ENCODE assay signal across 22 cellular contexts in the genomic region with DNA sequence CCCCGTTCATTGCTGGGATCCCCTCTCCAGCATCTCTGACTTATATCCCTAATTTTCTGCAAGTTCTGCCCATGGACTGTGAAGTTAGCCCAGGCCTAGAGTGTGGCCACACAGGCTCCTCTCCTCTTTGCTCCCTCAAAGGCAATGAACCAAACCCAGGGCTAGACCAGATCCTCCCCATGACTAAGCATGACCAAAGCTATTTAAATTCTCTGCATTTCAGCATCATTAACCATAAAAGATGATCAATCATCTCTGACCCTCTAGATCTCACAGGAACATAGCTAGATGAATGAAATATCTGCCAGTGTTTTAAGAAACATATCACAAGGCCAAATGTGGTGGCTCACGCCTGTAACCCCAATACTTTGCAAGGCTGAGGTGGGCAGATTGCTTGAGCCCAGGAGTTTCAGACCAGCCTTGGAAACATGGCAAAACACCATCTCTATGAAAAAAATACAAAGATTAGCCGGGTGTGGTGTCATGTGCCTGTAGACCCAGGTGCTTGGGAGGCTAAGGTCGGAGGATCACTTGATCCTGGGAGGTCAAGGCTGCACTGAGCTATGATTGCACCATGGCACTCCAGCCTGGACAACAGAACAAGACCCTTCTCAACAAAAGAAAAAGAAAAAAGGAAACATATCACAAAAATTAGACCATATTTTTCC. TPM values are rescaled to one million over a fixed set of nuclear protein-coding genes. Genes with fewer than 3 reads are reported as not detected.
DNase-seq lines count a peak whose midpoint lies in the region; ATAC-seq and TF ChIP-seq lines count a peak whose summit lies in the region.
"Had no signal": no experiment of that assay in that cellular context is flagged by ENCODE, and none has a peak within 500 bp of the region (broad histone marks: within the 10 kb centered on the region; RNA-seq: fewer than 3 reads in every experiment).

No MANE protein-coding gene starts in this region.

- no peaks in the 10 kb centered on the region for H3K79me2 ChIP-seq in GM23248 (ENCODE audit: insufficient read depth)
- no peaks in the 10 kb centered on the region for H3K79me2 ChIP-seq in PC-9 (ENCODE audit: low read depth)
- H3K79me2 ChIP-seq in OCI-LY7 (ENCODE audit: insufficient read depth, low read depth, low read length), result no peaks in the 10 kb centered on the region

- H3K9me3 ChIP-seq in GM23248 (ENCODE audit: low read depth) (no peaks in the 10 kb centered on the region), PC-9 (ENCODE audit: insufficient read depth, low read depth) (no peaks in the 10 kb centered on the region), spleen (no peaks in the 10 kb centered on the region), OCI-LY7 (ENCODE audit: low read length) (no peaks in the 10 kb centered on the region)
- H3K9me3 ChIP-seq: pancreas, transverse colon had no signal

- DNase-seq in GM23248 (peak; percentile 89), PC-9 (no peak), erythroblast (lab: John Stamatoyannopoulos, UW) (peak; percentile 80 to 85), spleen (peak; percentile 10), OCI-LY7 (ENCODE audit: low spot score) (no peak)
- DNase-seq in stimulated activated CD4-positive, alpha-beta T cell treated with anti-CD3 and anti-CD28 coated beads, Interleukin-4, amount 100 ng/mL, for 24 hours, result no peak
- DNase-seq: activated T-cell treated with anti-CD3 and anti-CD28 coated beads, Interleukin-2, amount 50 U/mL, for 1 hour; DMS53; foreskin melanocyte; NCI-H2107; NCI-H526 treated with DMSO at 0.1 percent for 48 hours; pancreas; transverse colon had no signal

- H4K20me1 ChIP-seq in GM23248 (ENCODE audit: insufficient read depth) (no peaks in the 10 kb centered on the region), PC-9 (ENCODE audit: insufficient read depth) (no peaks in the 10 kb centered on the region), OCI-LY7 (ENCODE audit: insufficient read depth, low read length) (no peaks in the 10 kb centered on the region)

- H3K9ac ChIP-seq in GM23248, result no peak overlapping the region

- ATAC-seq in HG03521 (IDR thresholded peaks at IDR 0.05; ENCODE audit: unreplicated experiment), result no peak
- ATAC-seq: activated naive CD4-positive, alpha-beta T cell treated with anti-CD3 and anti-CD28 coated beads, Interleukin-2, amount 50 U/mL, for 72 hours; pancreas; SK-N-SH treated with all-trans-retinoic acid at 6 μM for 48 hours; stimulated activated memory B cell treated with anti-CD40 and anti-IgM and Interleukin-4, amounts not matched to agents 10 μg/mL and 1 μg/mL and 100 μg/mL, for 72 hours had no signal

- POLR2A ChIA-PET in PC-9 (lab: Charles Lee; ENCODE audit: unreplicated experiment), result interaction anchor here (0.6 kb wide), 1 partner anchor 84 kb away, joined by 4 read pairs; no protein-coding TSS in a partner anchor
- POLR2A ChIA-PET in OCI-LY7 (lab: Charles Lee), result interaction anchor here (1.0 kb wide), 1 partner anchor 13 kb away, joined by 3 read pairs; no protein-coding TSS in a partner anchor

- TF ChIP-seq POLR2A in erythroblast (IDR thresholded peaks at IDR 0.05; ENCODE audit: low read length) (peak; percentile 11), spleen (IDR thresholded peaks at IDR 0.05) (no peak)

- H3K27me3 ChIP-seq in GM23248 (replicated peaks; ENCODE audit: insufficient read depth) (0 out of 2 replicates have a peak, but pooled peaks cover under 1% of the 10 kb centered on the region), PC-9 (ENCODE audit: insufficient read depth, low read depth) (no peaks in the 10 kb centered on the region), spleen (replicated peaks in 1 of 7) (peaks cover 0 to 6% (median 0%) of the 10 kb centered on the region in 7 donors)
- H3K27me3 ChIP-seq: pancreas, transverse colon had no signal

- H3K4me3 ChIP-seq in GM23248 (no peak overlapping the region), PC-9 (no peak overlapping the region), spleen (no peak overlapping the region), OCI-LY7 (ENCODE audit: low read depth, low read length, poor library complexity, severe bottlenecking) (no peak overlapping the region)
- H3K4me3 ChIP-seq: cardiac muscle cell, pancreas, transverse colon had no signal

- H3K4me2 ChIP-seq in GM23248 (ENCODE audit: unreplicated experiment), result peak overlapping the region; percentile 33
- H3K4me2 ChIP-seq in PC-9, result peak overlapping the region; percentile 47
- no peak overlapping the region for H3K4me2 ChIP-seq in OCI-LY7 (ENCODE audit: low read length)

- intact Hi-C loops in PC-9 (cut with micrococcal nuclease; ENCODE audit: unreplicated experiment) (no loop called here), spleen (cut with DNase I; ENCODE audit: low total_unique reads) (no loop called here), OCI-LY7 (cut with micrococcal nuclease; ENCODE audit: unreplicated experiment) (no loop called here)

- H3K27ac ChIP-seq in GM23248 (peak overlapping the region; percentile 58), PC-9 (peak overlapping the region; percentile 88), spleen (no peak overlapping the region), OCI-LY7 (ENCODE audit: low read depth, low read length, poor library complexity, severe bottlenecking) (no peak overlapping the region)
- H3K27ac ChIP-seq: C4-2B, cardiac muscle cell, pancreas, transverse colon had no signal

- H2AFZ ChIP-seq in GM23248 (no peak overlapping the region), PC-9 (no peak overlapping the region), OCI-LY7 (ENCODE audit: low read length) (no peak overlapping the region)

- H3K36me3 ChIP-seq in GM23248 (ENCODE audit: low read depth) (no peaks in the 10 kb centered on the region), PC-9 (ENCODE audit: low read depth) (no peaks in the 10 kb centered on the region), spleen (no peaks in the 10 kb centered on the region), OCI-LY7 (ENCODE audit: insufficient read depth, low read length) (no peaks in the 10 kb centered on the region)
- H3K36me3 ChIP-seq: cardiac muscle cell, pancreas, transverse colon had no signal

- BruUV-seq in PC-9 (replicated peaks; lab: Mats Ljungman, UMichigan) (no TSS peak), OCI-LY7 (replicated peaks; lab: Mats Ljungman, UMichigan) (no TSS peak)

- CTCF ChIA-PET in PC-9 (lab: Charles Lee), result no interaction called here
- CTCF ChIA-PET in OCI-LY7 (lab: Charles Lee; ENCODE audit: unreplicated experiment), result no interaction called here

- WGBS in GM23248 (ENCODE audit: low coverage in 1 of 2, low lambda C conversion rate in 2 of 2, missing lambda C conversion rate in 2 of 2), 2 experiments, result 51 to 60% methylated on average over 4 of the region's 4 CpGs
- WGBS in spleen, 5 donors, result 82 to 88% (median 84%) methylated on average over 4 of the region's 4 CpGs

- H3F3A ChIP-seq in GM23248 (ENCODE audit: insufficient read depth) (peaks cover 15% of the 10 kb centered on the region; the same call in 1 of the 2 replicates), PC-9 (ENCODE audit: insufficient read depth, low read depth) (peaks cover 47% of the 10 kb centered on the region)

- H3K9me2 ChIP-seq in GM23248 (ENCODE audit: insufficient read depth) (no peaks in the 10 kb centered on the region), PC-9 (ENCODE audit: insufficient read depth) (no peaks in the 10 kb centered on the region), OCI-LY7 (ENCODE audit: insufficient read depth, low read length) (no peaks in the 10 kb centered on the region)

- in situ Hi-C loops in GM23248 (cut with MboI), result no loop called here

- TF ChIP-seq CTCF in PC-9 (conservative IDR thresholded peaks at IDR 0.05) (no peak), spleen (IDR thresholded peaks at IDR 0.05 in 8 of 11, conservative IDR thresholded peaks at IDR 0.05 in 3 of 11) (no peak), OCI-LY7 (conservative IDR thresholded peaks at IDR 0.05; ENCODE audit: low read length) (no peak)

- H3K4me1 ChIP-seq in GM23248 (ENCODE audit: insufficient read depth), result peaks cover 38% of the 10 kb centered on the region
- H3K4me1 ChIP-seq in PC-9 (replicated peaks; ENCODE audit: insufficient read depth), result peaks cover 72% of the 10 kb centered on the region
- H3K4me1 ChIP-seq in spleen, result no peaks in the 10 kb centered on the region
- H3K4me1 ChIP-seq in OCI-LY7 (ENCODE audit: insufficient read depth, low read length, poor library complexity, severe bottlenecking), result no peaks in the 10 kb centered on the region

RNA-seq across cellular contexts. Expression of a gene that starts 2.2 kb away (rescaled TPM):
- not detected in 2 replicates for total RNA-seq in GM23248 (2014; rRNA removed; shearing (Covaris generic))
- not detected in 2 replicates for polyA plus RNA-seq in GM23248 (2016; fragmentation: Nextera tagmentation; extraction: Ambion mirVana)
- total RNA-seq in PC-9 (2021), result 0.24 and 0.73 TPM in 2 replicates
- not detected for total RNA-seq in spleen
- polyA plus RNA-seq in spleen, result not detected
- not detected in 2 replicates for total RNA-seq in OCI-LY7 (2014; rRNA removed; shearing (Covaris generic))
- total RNA-seq in OCI-LY7 (2022), result not detected in 2 replicates
- total RNA-seq: cardiac muscle cell, lower leg skin, myocyte, pancreas, transverse colon had no signal
- polyA plus RNA-seq: cardiac muscle cell, pancreas, small intestine had no signal

RNA-seq across cellular contexts. Expression of a gene that starts 15.8 kb away (rescaled TPM):
- total RNA-seq in GM23248 (2014; rRNA removed; shearing (Covaris generic)), result 0.22 TPM in 1 of 2 replicates, not detected in the other
- polyA plus RNA-seq in GM23248 (2016; fragmentation: Nextera tagmentation; extraction: Ambion mirVana) (0.13 TPM in 1 of 2 replicates, not detected in the other), spleen (1 to 10 TPM in 2 of 3 donors, under 1 TPM in 1; 0.55 to 3.4 (median 1.4) TPM)
- total RNA-seq in PC-9 (2021) (3.0 and 5.3 TPM in 2 replicates), spleen (under 1 TPM in 1 of 7 donors, not detected in 6; 0.37 TPM), OCI-LY7 (2022) (not detected in 2 replicates)
- not detected in 2 replicates for total RNA-seq in OCI-LY7 (2014; rRNA removed; shearing (Covaris generic))
- total RNA-seq: activated naive CD4-positive, alpha-beta T cell treated with anti-CD3 and anti-CD28 coated beads, Interleukin-2, amount 50 U/mL, for 72 hours; cardiac muscle cell; myocyte; transverse colon had no signal
- polyA plus RNA-seq: cardiac muscle cell had no signal

RNA-seq across cellular contexts. Expression of a gene that starts 21.0 kb away (rescaled TPM):
- total RNA-seq in GM23248 (2014; rRNA removed; shearing (Covaris generic)), result not detected in 2 replicates
- polyA plus RNA-seq in GM23248 (2016; fragmentation: Nextera tagmentation; extraction: Ambion mirVana) (not detected in 2 replicates), spleen (not detected)
- total RNA-seq in PC-9 (2021) (not detected in 2 replicates), spleen (not detected), OCI-LY7 (2022) (not detected in 2 replicates)
- total RNA-seq in OCI-LY7 (2014; rRNA removed; shearing (Covaris generic)), result not detected in 2 replicates
- total RNA-seq: activated naive CD4-positive, alpha-beta T cell treated with anti-CD3 and anti-CD28 coated beads, Interleukin-2, amount 50 U/mL, for 72 hours; cardiac muscle cell; lower leg skin; myocyte; pancreas; transverse colon had no signal
- polyA plus RNA-seq: cardiac muscle cell, pancreas, small intestine had no signal

RNA-seq across cellular contexts. Expression of a gene that starts 36.0 kb away (rescaled TPM):
- total RNA-seq in GM23248 (2014; rRNA removed; shearing (Covaris generic)), result not detected in 2 replicates
- polyA plus RNA-seq in GM23248 (2016; fragmentation: Nextera tagmentation; extraction: Ambion mirVana), result 0.15 TPM in 1 of 2 replicates, not detected in the other
- total RNA-seq in PC-9 (2021), result 0.28 TPM in 1 of 2 replicates, not detected in the other
- under 1 TPM in 1 of 7 donors, not detected in 6; 0.37 TPM for total RNA-seq in spleen
- polyA plus RNA-seq in spleen, result under 1 TPM in 2 of 3 donors, not detected in 1; 0.15 to 0.19 TPM
- total RNA-seq in OCI-LY7 (2014; rRNA removed; shearing (Covaris generic)), result not detected in 2 replicates
- total RNA-seq in OCI-LY7 (2022), result not detected in 2 replicates
- total RNA-seq: cardiac muscle cell, myocyte, transverse colon had no signal
- polyA plus RNA-seq: cardiac muscle cell, pancreas had no signal

RNA-seq across cellular contexts. Expression of a gene that starts 50.7 kb away (rescaled TPM):
- not detected in 2 replicates for total RNA-seq in GM23248 (2014; rRNA removed; shearing (Covaris generic))
- not detected in 2 replicates for polyA plus RNA-seq in GM23248 (2016; fragmentation: Nextera tagmentation; extraction: Ambion mirVana)
- total RNA-seq in PC-9 (2021), result 1.5 and 1.7 TPM in 2 replicates
- total RNA-seq in spleen, result not detected
- under 1 TPM in 2 of 3 donors, not detected in 1; 0.24 to 0.83 TPM for polyA plus RNA-seq in spleen
- total RNA-seq in OCI-LY7 (2014; rRNA removed; shearing (Covaris generic)), result not detected in 2 replicates
- total RNA-seq in OCI-LY7 (2022), result not detected in 2 replicates
- total RNA-seq: activated naive CD4-positive, alpha-beta T cell treated with anti-CD3 and anti-CD28 coated beads, Interleukin-2, amount 50 U/mL, for 72 hours; cardiac muscle cell; myocyte; transverse colon had no signal
- polyA plus RNA-seq: cardiac muscle cell had no signal

Comparison
In these comparisons a context has a peak if more than half of its experiments do, and no peak if none do; other contexts are left out.
1. DNase-seq: peak in GM23248 (single experiment), erythroblast (2 of 2) and spleen (single experiment); none in PC-9 (0 of 2), OCI-LY7 (single experiment) and stimulated activated CD4-positive, alpha-beta T cell treated with anti-CD3 and anti-CD28 coated beads, Interleukin-4, amount 100 ng/mL, for 24 hours (single experiment).
2. H3K27ac ChIP-seq: peak in GM23248 (single experiment) and PC-9 (single experiment); none in spleen (0 of 8) and OCI-LY7 (single experiment).